ENCODE assay signal across 10 cellular contexts in genomic region chr3:183295211-183295610, GRCh38. TPM values are rescaled to one million over a fixed set of nuclear protein-coding genes. Genes with fewer than 3 reads are reported as not detected.
DNase-seq lines count a peak whose midpoint lies in the region; ATAC-seq, FAIRE-seq and TF ChIP-seq lines count a peak whose summit lies in the region.
"Had no signal": no experiment of that assay in that cellular context is flagged by ENCODE, and none has a peak within 500 bp of the region (broad histone marks: within the 10 kb centered on the region; RNA-seq: fewer than 3 reads in every experiment).

No MANE protein-coding gene starts in this region.

- no peak overlapping the region for H3K4me3 Mint-ChIP-seq in activated CD8-positive, alpha-beta memory T cell treated with anti-CD3 and anti-CD28 coated beads, Interleukin-2, amount 10 ng/mL, durations not matched to agents 7 days and 5 days

- H4K20me1 ChIP-seq in fibroblast of lung (ENCODE audit: control insufficient read depth, extremely low read depth, insufficient read depth, low read length): no peaks in the 10 kb centered on the region

- H3K9me3 ChIP-seq in fibroblast of lung (ENCODE audit: control insufficient read depth, insufficient read depth, low read depth, low read length) (no peaks in the 10 kb centered on the region), sigmoid colon (no peaks in the 10 kb centered on the region)

- TF ChIP-seq POLR2A in H54 (IDR thresholded peaks at IDR 0.05; ENCODE audit: low read depth, low read length): no peak
- no peak for TF ChIP-seq POLR2A in sigmoid colon (IDR thresholded peaks at IDR 0.05)

- no peaks in the 10 kb centered on the region for H3K79me2 ChIP-seq in fibroblast of lung (ENCODE audit: control insufficient read depth, insufficient read depth, low read length)

- no peak overlapping the region for H3K9ac ChIP-seq in fibroblast of lung (ENCODE audit: insufficient read depth, low read length)

- CTCF ChIA-PET in RWPE1 (lab: Yijun Ruan, JAX): no interaction called here
- CTCF ChIA-PET in activated CD8-positive, alpha-beta memory T cell treated with anti-CD3 and anti-CD28 coated beads, Interleukin-2, amount 10 ng/mL, durations not matched to agents 7 days and 5 days (lab: Charles Lee): no interaction called here

- H3K4me1 Mint-ChIP-seq in activated CD8-positive, alpha-beta memory T cell treated with anti-CD3 and anti-CD28 coated beads, Interleukin-2, amount 10 ng/mL, durations not matched to agents 7 days and 5 days: no peaks in the 10 kb centered on the region

- no peak overlapping the region for H3K4me2 ChIP-seq in fibroblast of lung (ENCODE audit: extremely low read depth, insufficient read depth, low read length)

- H3K27ac ChIP-seq in RWPE1 (peak overlapping the region; percentile 88), fibroblast of lung (ENCODE audit: insufficient read depth, low read length) (no peak overlapping the region), sigmoid colon (no peak overlapping the region)
- H3K27ac ChIP-seq: cardiac muscle cell had no signal

- no peak for TF ChIP-seq EP300 in sigmoid colon (IDR thresholded peaks at IDR 0.05)

- H2AFZ ChIP-seq in fibroblast of lung (ENCODE audit: low read length): no peak overlapping the region

- ATAC-seq in GM19023 (IDR thresholded peaks at IDR 0.05; ENCODE audit: unreplicated experiment) (no peak), HG03460 (IDR thresholded peaks at IDR 0.05; ENCODE audit: unreplicated experiment) (no peak)
- no peak for ATAC-seq in activated CD8-positive, alpha-beta memory T cell treated with anti-CD3 and anti-CD28 coated beads, Interleukin-2, amount 10 ng/mL, durations not matched to agents 7 days and 5 days

- DNase-seq in H54 (ENCODE audit: insufficient read length, low spot score): no peak
- peak; percentile 59 for DNase-seq in RWPE1 (ENCODE audit: low spot score)
- DNase-seq in fibroblast of lung (ENCODE audit: low read depth in 2 of 2): peak; percentile 85 to 97
- peak; percentile 70 for DNase-seq in sigmoid colon
- no peak for DNase-seq in NCI-H1105 (lab: John Stamatoyannopoulos, UW)
- DNase-seq in activated CD8-positive, alpha-beta memory T cell treated with anti-CD3 and anti-CD28 coated beads, Interleukin-2, amount 10 ng/mL, durations not matched to agents 7 days and 5 days: no peak
- DNase-seq: activated CD4-positive, alpha-beta T cell treated with anti-CD3 and anti-CD28 coated beads, Interleukin-2, amount 50 U/mL, for 1 hour had no signal

- peaks cover 24% of the 10 kb centered on the region for H3K36me3 Mint-ChIP-seq in activated CD8-positive, alpha-beta memory T cell treated with anti-CD3 and anti-CD28 coated beads, Interleukin-2, amount 10 ng/mL, durations not matched to agents 7 days and 5 days

- H3K27ac Mint-ChIP-seq in activated CD8-positive, alpha-beta memory T cell treated with anti-CD3 and anti-CD28 coated beads, Interleukin-2, amount 10 ng/mL, durations not matched to agents 7 days and 5 days: no peak overlapping the region

- WGBS in sigmoid colon, 2 donors: 63 to 69% methylated on average over 3 of the region's 3 CpGs

- H3K9me3 Mint-ChIP-seq in activated CD8-positive, alpha-beta memory T cell treated with anti-CD3 and anti-CD28 coated beads, Interleukin-2, amount 10 ng/mL, durations not matched to agents 7 days and 5 days (ENCODE audit: low read depth): no peaks in the 10 kb centered on the region

- H3K4me1 ChIP-seq in fibroblast of lung (ENCODE audit: control insufficient read depth, extremely low read depth, insufficient read depth, low read length) (no peaks in the 10 kb centered on the region), sigmoid colon (peaks cover 0 to 16% (median 2%) of the 10 kb centered on the region in 4 donors)

- POLR2A ChIA-PET in RWPE1 (lab: Yijun Ruan, JAX; ENCODE audit: low non-redundant PET): interaction anchor here (0.6 to 0.8 kb wide), 2 partner anchors 30 to 76 kb away, joined by 3 to 6 read pairs; no protein-coding TSS in a partner anchor

- intact Hi-C loops in sigmoid colon (cut with DNase I): no loop called here

- H3K27me3 Mint-ChIP-seq in activated CD8-positive, alpha-beta memory T cell treated with anti-CD3 and anti-CD28 coated beads, Interleukin-2, amount 10 ng/mL, durations not matched to agents 7 days and 5 days: no peaks in the 10 kb centered on the region

- no peak overlapping the region for H3K4me3 ChIP-seq in fibroblast of lung (replicated peaks in 1 of 4; ENCODE audit: control extremely low read depth in 1 of 4, insufficient read depth in 1 of 4, low read depth in 3 of 4, low read length in 4 of 4)
- no peak overlapping the region for H3K4me3 ChIP-seq in sigmoid colon
- H3K4me3 ChIP-seq: cardiac muscle cell had no signal

- no peaks in the 10 kb centered on the region for H3K36me3 ChIP-seq in fibroblast of lung (ENCODE audit: control insufficient read depth, insufficient read depth, low read length)
- H3K36me3 ChIP-seq in sigmoid colon: no peaks in the 10 kb centered on the region

- peak; percentile 98 for FAIRE-seq in H54 (lab: Jason Lieb, UNC)

- H3K27me3 ChIP-seq in fibroblast of lung (ENCODE audit: control insufficient read depth, insufficient read depth, low read length): no peaks in the 10 kb centered on the region
- no peaks in the 10 kb centered on the region for H3K27me3 ChIP-seq in sigmoid colon
- H3K27me3 ChIP-seq: cardiac muscle cell had no signal

- TF ChIP-seq CTCF in RWPE1 (conservative IDR thresholded peaks at IDR 0.05; ENCODE audit: low read depth) (no peak), fibroblast of lung (conservative IDR thresholded peaks at IDR 0.05 in 1 of 2, IDR thresholded peaks at IDR 0.05 in 1 of 2; ENCODE audit: low read depth in 1 of 2, low read length in 2 of 2) (no peak), sigmoid colon (IDR thresholded peaks at IDR 0.05) (no peak)

RNA-seq across cellular contexts. Expression of gene B3GNT5, which starts 42.2 kb away (rescaled TPM):
- total RNA-seq in fibroblast of lung (1.3 and 2.8 TPM in 2 replicates), sigmoid colon (1 to 10 TPM; 2.2 to 4.2 (median 3.2) TPM)
- polyA plus RNA-seq in fibroblast of lung (0.96 and 1.7 TPM in 2 replicates), sigmoid colon (10 to 100 TPM; 21.8 to 29.6 (median 22.8) TPM)
- 1.2 and 1.3 TPM in 2 replicates for polyA plus RNA-seq in fibroblast of lung (2012)
- polyA minus RNA-seq in fibroblast of lung (ENCODE audit: low replicate concordance): 0.37 TPM in 1 of 2 replicates, not detected in the other
- 1 to 10 TPM in 1 of 2 experiments, under 1 TPM in 1; 0.26 to 1.3 TPM for total RNA-seq in activated CD8-positive, alpha-beta memory T cell treated with anti-CD3 and anti-CD28 coated beads, Interleukin-2, amount 10 ng/mL, durations not matched to agents 7 days and 5 days

Comparison
In these comparisons a context has a peak if more than half of its experiments do, and no peak if none do; other contexts are left out.
1. DNase-seq: peak in RWPE1 (single experiment), fibroblast of lung (2 of 2) and sigmoid colon (single experiment); none in H54 (single experiment), NCI-H1105 (single experiment) and activated CD8-positive, alpha-beta memory T cell treated with anti-CD3 and anti-CD28 coated beads, Interleukin-2, amount 10 ng/mL, durations not matched to agents 7 days and 5 days (single experiment).